ENCODE assay signal across 1 cellular context in genomic region chrX:65696613-65697012, GRCh38.
TF ChIP-seq lines count a peak whose summit lies in the region.

No MANE protein-coding gene starts in this region.

TF ChIP-seq in endothelial cell of umbilical vein, 7 proteins besides CTCF, POLR2A, EP300 and RAD21:
- TF ChIP-seq EZH2 (IDR thresholded peaks at IDR 0.05; ENCODE audit: borderline replicate concordance, low read depth, low read length, severe bottlenecking) (no peak), GATA2 (IDR thresholded peaks at IDR 0.05; ENCODE audit: insufficient read depth, insufficient read length, low read depth, low read length) (no peak)
